Comparison of ENCODE assay signal across 20 cellular contexts in genomic region chr1:244230470-244230869, GRCh38.
A peak's percentile ranks its signal among the peaks of the same experiment; 100 is the strongest.
DNase-seq lines count a peak whose midpoint lies in the region; ATAC-seq and TF ChIP-seq lines count a peak whose summit lies in the region.
"Had no signal": no experiment of that assay in that cellular context is flagged by ENCODE, and none has a peak within 500 bp of the region (broad histone marks: within the 10 kb centered on the region; RNA-seq: fewer than 3 reads in every experiment).

No MANE protein-coding gene starts in this region.

- H2BK5ac ChIP-seq in trophoblast cell (ENCODE audit: low read depth, low read length, poor library complexity): no peak overlapping the region

- H3K23ac ChIP-seq in trophoblast cell (ENCODE audit: low read length): no peak overlapping the region

- no peak overlapping the region for H3K18ac ChIP-seq in trophoblast cell (ENCODE audit: low read length)

- CTCF ChIA-PET in A673 (lab: Charles Lee) (no interaction called here), PC-9 (lab: Charles Lee) (no interaction called here)

- H3K36me3 ChIP-seq in A673 (ENCODE audit: insufficient read depth, low read length, poor library complexity, severe bottlenecking) (no peaks in the 10 kb centered on the region), DND-41 (ENCODE audit: insufficient read depth, low read length) (no peaks in the 10 kb centered on the region), PC-9 (ENCODE audit: low read depth) (no peaks in the 10 kb centered on the region), neutrophil (no peaks in the 10 kb centered on the region), trophoblast cell (ENCODE audit: control insufficient read depth in 1 of 2, insufficient read depth in 2 of 2, low read length in 2 of 2) (no peaks in the 10 kb centered on the region)
- H3K36me3 ChIP-seq: BLaER1 had no signal

- H2BK12ac ChIP-seq in trophoblast cell (ENCODE audit: low read length): no peak overlapping the region

- no peaks in the 10 kb centered on the region for H3K79me1 ChIP-seq in trophoblast cell (ENCODE audit: low read length)

- H3K9me3 ChIP-seq in A673 (ENCODE audit: low read depth, low read length, poor library complexity, severe bottlenecking): no peaks in the 10 kb centered on the region
- no peaks in the 10 kb centered on the region for H3K9me3 ChIP-seq in DND-41 (ENCODE audit: insufficient read depth, low read length, severe bottlenecking)
- H3K9me3 ChIP-seq in PC-9 (ENCODE audit: insufficient read depth, low read depth): no peaks in the 10 kb centered on the region
- no peaks in the 10 kb centered on the region for H3K9me3 ChIP-seq in neutrophil
- no peaks in the 10 kb centered on the region for H3K9me3 ChIP-seq in trophoblast cell (ENCODE audit: insufficient read depth, low read depth, low read length)
- H3K9me3 ChIP-seq: A549, BLaER1, Caco-2 had no signal

- no peak overlapping the region for H3K4ac ChIP-seq in trophoblast cell (ENCODE audit: low read depth, low read length)

- POLR2A ChIA-PET in A673 (lab: Charles Lee; ENCODE audit: low non-redundant PET): no interaction called here
- POLR2A ChIA-PET in PC-9 (lab: Charles Lee; ENCODE audit: unreplicated experiment): interaction anchor here (0.5 kb wide), 1 partner anchor 229 kb away, joined by 3 read pairs; no protein-coding TSS in a partner anchor

- peaks cover 27% of the 10 kb centered on the region for H3F3A ChIP-seq in PC-9 (ENCODE audit: insufficient read depth, low read depth)

- no peak overlapping the region for H4K12ac ChIP-seq in trophoblast cell (ENCODE audit: low read depth, low read length)

- peaks cover 25% of the 10 kb centered on the region for H3K4me1 ChIP-seq in A673 (ENCODE audit: insufficient read depth, low read length, poor library complexity, severe bottlenecking)
- H3K4me1 ChIP-seq in DND-41 (ENCODE audit: insufficient read depth, low read length): peaks cover 37% of the 10 kb centered on the region
- peaks cover 55% of the 10 kb centered on the region for H3K4me1 ChIP-seq in PC-9 (replicated peaks; ENCODE audit: insufficient read depth)
- H3K4me1 ChIP-seq in neutrophil (ENCODE audit: control insufficient read depth in 1 of 2, insufficient read depth in 1 of 2, low read depth in 1 of 2, low read length in 1 of 2): peaks cover 39% of the 10 kb centered on the region in 2 experiments
- no peaks in the 10 kb centered on the region for H3K4me1 ChIP-seq in trophoblast cell (ENCODE audit: control insufficient read depth in 1 of 2, insufficient read depth in 2 of 2, low read length in 2 of 2)
- H3K4me1 ChIP-seq: BLaER1 had no signal

- intact Hi-C loops in A673 (cut with micrococcal nuclease; ENCODE audit: unreplicated experiment): no loop called here
- intact Hi-C loops in PC-9 (cut with micrococcal nuclease; ENCODE audit: unreplicated experiment): no loop called here

- ATAC-seq in DND-41 (ENCODE audit: insufficient read depth, low read depth): no peak
- ATAC-seq: CD8-positive, alpha-beta T cell had no signal

- H3K79me2 ChIP-seq in DND-41 (ENCODE audit: insufficient read depth, low read length) (no peaks in the 10 kb centered on the region), PC-9 (ENCODE audit: low read depth) (no peaks in the 10 kb centered on the region), trophoblast cell (ENCODE audit: control insufficient read depth, insufficient read depth, low read length, poor library complexity) (no peaks in the 10 kb centered on the region)

- H3K4me2 ChIP-seq in DND-41 (ENCODE audit: insufficient read depth, low read length): peak overlapping the region; percentile 76
- peak overlapping the region; percentile 86; the same call in 1 of the 2 replicates for H3K4me2 ChIP-seq in PC-9
- no peak overlapping the region for H3K4me2 ChIP-seq in trophoblast cell (ENCODE audit: low read length)
- H3K4me2 ChIP-seq: A549, BLaER1 had no signal

- BruUV-seq in A673 (replicated peaks; lab: Mats Ljungman, UMichigan) (no TSS peak), PC-9 (replicated peaks; lab: Mats Ljungman, UMichigan) (no TSS peak)

- H4K20me1 ChIP-seq in DND-41 (ENCODE audit: insufficient read depth, low read length) (no peaks in the 10 kb centered on the region), PC-9 (ENCODE audit: insufficient read depth) (no peaks in the 10 kb centered on the region)
- H4K20me1 ChIP-seq: BLaER1 had no signal

- no peak overlapping the region for H4K8ac ChIP-seq in trophoblast cell (ENCODE audit: low read depth, low read length)

- H3K9me2 ChIP-seq in PC-9 (ENCODE audit: insufficient read depth): no peaks in the 10 kb centered on the region

- TF ChIP-seq CTCF in A673 (conservative IDR thresholded peaks at IDR 0.05; ENCODE audit: low read depth, low read length) (no peak), DND-41 (IDR thresholded peaks at IDR 0.05; ENCODE audit: borderline replicate concordance, extremely low read depth, low read length, poor library complexity, severe bottlenecking) (no peak), PC-9 (conservative IDR thresholded peaks at IDR 0.05) (no peak), neutrophil (IDR thresholded peaks at IDR 0.05) (no peak), GM20000 (IDR thresholded peaks at IDR 0.05; ENCODE audit: extremely low read depth, missing control alignments) (no peak)

- no peak for DNase-seq in A673 (ENCODE audit: low spot score)
- DNase-seq in DND-41: no peak
- DNase-seq in PC-9: no peak
- DNase-seq in trophoblast cell: no peak
- DNase-seq in GM20000 (ENCODE audit: low spot score): no peak
- DNase-seq in mesenteric fat pad (ENCODE audit: low spot score): no peak
- DNase-seq in NOMO-1 treated with dmso at 0.1 percent for 144 hours (lab: John Stamatoyannopoulos, UW; ENCODE audit: unreplicated experiment): no peak
- DNase-seq: 8988T; Caco-2; CD4-positive, CD25-positive, alpha-beta regulatory T cell; CD8-positive, alpha-beta T cell; DMS153; GF-D8; H7; HCEC 1CT had no signal

- H3K14ac ChIP-seq in trophoblast cell (ENCODE audit: low read length): no peak overlapping the region

- H3K27me3 ChIP-seq in A673 (replicated peaks; ENCODE audit: insufficient read depth, low read depth, low read length, poor library complexity) (no peaks in the 10 kb centered on the region), DND-41 (ENCODE audit: insufficient read depth, low read length, poor library complexity) (no peaks in the 10 kb centered on the region), PC-9 (ENCODE audit: insufficient read depth, low read depth) (no peaks in the 10 kb centered on the region), neutrophil (no peaks in the 10 kb centered on the region), trophoblast cell (ENCODE audit: insufficient read depth, low read length) (no peaks in the 10 kb centered on the region)
- H3K27me3 ChIP-seq: BLaER1 had no signal

- peak overlapping the region; percentile 75 for H2AFZ ChIP-seq in DND-41 (ENCODE audit: low read depth, low read length)
- H2AFZ ChIP-seq in PC-9: peak overlapping the region; percentile 74; the same call in 1 of the 2 replicates
- no peak overlapping the region for H2AFZ ChIP-seq in trophoblast cell (ENCODE audit: insufficient read depth, low read length, poor library complexity)

- no peak overlapping the region for H2BK120ac ChIP-seq in trophoblast cell (ENCODE audit: insufficient read depth, low read length, poor library complexity)

- H3K9ac ChIP-seq in DND-41 (ENCODE audit: low read depth, low read length) (peak overlapping the region; percentile 58), trophoblast cell (ENCODE audit: low read length) (no peak overlapping the region)
- H3K9ac ChIP-seq: BLaER1, GM23248 had no signal

- H4K91ac ChIP-seq in trophoblast cell (ENCODE audit: low read depth, low read length): no peak overlapping the region

- H3K4me3 ChIP-seq in A673 (ENCODE audit: low read depth, low read length, poor library complexity, severe bottlenecking) (no peak overlapping the region), DND-41 (ENCODE audit: low read depth in 1 of 2, low read length in 2 of 2) (peak overlapping the region in 1 of 2 experiments; percentile 57; a peak in 2 of 4 replicates), PC-9 (no peak overlapping the region), neutrophil (ENCODE audit: low read depth in 1 of 2, low read length in 1 of 2) (no peak overlapping the region), trophoblast cell (ENCODE audit: low read depth, low read length) (no peak overlapping the region)
- H3K4me3 ChIP-seq: A549, BLaER1 had no signal

- WGBS in trophoblast cell (ENCODE audit: extremely low coverage, insufficient coverage, insufficient read length): no CpG with 5 or more reads among the region's 9 CpGs

- H2AK5ac ChIP-seq in trophoblast cell (ENCODE audit: low read length): no peak overlapping the region

- H3K27ac ChIP-seq in A673 (ENCODE audit: low read depth, low read length, poor library complexity, severe bottlenecking) (peak overlapping the region; percentile 60), DND-41 (ENCODE audit: low read length) (peak overlapping the region; percentile 81), PC-9 (peak overlapping the region; percentile 68), neutrophil (peak overlapping the region; percentile 62), trophoblast cell (ENCODE audit: low read depth, low read length) (no peak overlapping the region)
- H3K27ac ChIP-seq: BLaER1, C4-2B, GM23248 had no signal
